In genomic region chr1:244864253-244865027, GRCh38 we compare ENCODE assay signal across 8 cellular contexts. TPM values are rescaled to one million over a fixed set of nuclear protein-coding genes. Genes with fewer than 3 reads are reported as not detected.
DNase-seq lines count a peak whose midpoint lies in the region; ATAC-seq, FAIRE-seq and TF ChIP-seq lines count a peak whose summit lies in the region.

TSS of gene HNRNPU (minus strand) at chr1:244864543. CDS start at chr1:244864307, 236 bp downstream.

- H3K9me3 ChIP-seq in smooth muscle cell (replicated peaks; ENCODE audit: low read depth), result no peaks in the 10 kb centered on the region

- H3K9ac ChIP-seq in smooth muscle cell (ENCODE audit: low read depth), result peak within 1 kb of the TSS; percentile 99

- H3K27me3 ChIP-seq in bronchial epithelial cell (ENCODE audit: control insufficient read depth, insufficient read depth, low read length), result no peaks in the 10 kb centered on the region
- no peaks in the 10 kb centered on the region for H3K27me3 ChIP-seq in smooth muscle cell (ENCODE audit: low read depth)

- DNase-seq in AG08396 (ENCODE audit: low spot score) (peak; percentile 95), NCI-H2227 treated with DMSO at 0.1 percent for 48 hours (lab: John Stamatoyannopoulos, UW) (peak; percentile 96), bronchial epithelial cell (ENCODE audit: low read depth) (peak; percentile 87), iPS-NIHi11 (ENCODE audit: low spot score) (peak; percentile 89), smooth muscle cell (lab: John Stamatoyannopoulos, UW; ENCODE audit: unreplicated experiment) (peak; percentile 83)

- peak within 1 kb of the TSS; percentile 99 for H3K27ac ChIP-seq in smooth muscle cell (ENCODE audit: low read depth)

- H3K4me3 ChIP-seq in WI38 (ENCODE audit: low read depth, low read length) (peak within 1 kb of the TSS; percentile 100), bronchial epithelial cell (ENCODE audit: low read depth, low read length) (peak within 1 kb of the TSS; percentile 99), smooth muscle cell (peak within 1 kb of the TSS; percentile 97)

- peak within 1 kb of the TSS; percentile 89 for H2AFZ ChIP-seq in smooth muscle cell (ENCODE audit: low read depth)

- H3K36me3 ChIP-seq in bronchial epithelial cell (ENCODE audit: control insufficient read depth, insufficient read depth, low read length) (peaks cover 12% of the 10 kb centered on the region), smooth muscle cell (ENCODE audit: low read depth) (peaks cover 3% of the 10 kb centered on the region)

- TF ChIP-seq CTCF in WI38 (IDR thresholded peaks at IDR 0.05; ENCODE audit: low read depth, low read length) (peak; percentile 30; the same call in 1 of the 2 replicates), bronchial epithelial cell (IDR thresholded peaks at IDR 0.05; ENCODE audit: insufficient read depth, low read length, severe bottlenecking) (peak; percentile 54), smooth muscle cell (IDR thresholded peaks at IDR 0.05; ENCODE audit: borderline replicate concordance, insufficient read depth, poor library complexity, severe bottlenecking) (peak; percentile 43)

- peaks cover 45% of the 10 kb centered on the region for H3K79me2 ChIP-seq in smooth muscle cell (ENCODE audit: low read depth)

- ATAC-seq in GM18907 (IDR thresholded peaks at IDR 0.05; ENCODE audit: unreplicated experiment) (peak; percentile 72), HG03159 (IDR thresholded peaks at IDR 0.05; ENCODE audit: unreplicated experiment) (peak; percentile 65)

- FAIRE-seq in bronchial epithelial cell (lab: Jason Lieb, UNC), result no peak

- peaks cover 34% of the 10 kb centered on the region for H4K20me1 ChIP-seq in smooth muscle cell (ENCODE audit: low read depth)

- H3F3A ChIP-seq in smooth muscle cell (ENCODE audit: low read depth), result peaks cover 17% of the 10 kb centered on the region

- peaks cover 41% of the 10 kb centered on the region for H3K4me1 ChIP-seq in smooth muscle cell (ENCODE audit: low read depth)

- H3K4me2 ChIP-seq in smooth muscle cell, result peak within 1 kb of the TSS; percentile 90

- WGBS in smooth muscle cell (ENCODE audit: low lambda C conversion rate), result 2% methylated on average over 67 of the region's 71 CpGs

RNA-seq across cellular contexts. Expression of gene HNRNPU, which starts in this region (rescaled TPM):
- 259 and 495 TPM in 2 replicates for total RNA-seq in bronchial epithelial cell
- total RNA-seq in smooth muscle cell, result 241 and 286 TPM in 2 replicates
- 198 and 236 TPM in 2 replicates for polyA plus RNA-seq in smooth muscle cell

Comparison
In these comparisons a context has a peak if more than half of its experiments do, and no peak if none do; other contexts are left out.
1. Peak in every context shown above with its lines: DNase-seq, ATAC-seq, H3K4me3 ChIP-seq and H3K27ac ChIP-seq.